ENCODE assay signal across 6 cellular contexts in the genomic region with DNA sequence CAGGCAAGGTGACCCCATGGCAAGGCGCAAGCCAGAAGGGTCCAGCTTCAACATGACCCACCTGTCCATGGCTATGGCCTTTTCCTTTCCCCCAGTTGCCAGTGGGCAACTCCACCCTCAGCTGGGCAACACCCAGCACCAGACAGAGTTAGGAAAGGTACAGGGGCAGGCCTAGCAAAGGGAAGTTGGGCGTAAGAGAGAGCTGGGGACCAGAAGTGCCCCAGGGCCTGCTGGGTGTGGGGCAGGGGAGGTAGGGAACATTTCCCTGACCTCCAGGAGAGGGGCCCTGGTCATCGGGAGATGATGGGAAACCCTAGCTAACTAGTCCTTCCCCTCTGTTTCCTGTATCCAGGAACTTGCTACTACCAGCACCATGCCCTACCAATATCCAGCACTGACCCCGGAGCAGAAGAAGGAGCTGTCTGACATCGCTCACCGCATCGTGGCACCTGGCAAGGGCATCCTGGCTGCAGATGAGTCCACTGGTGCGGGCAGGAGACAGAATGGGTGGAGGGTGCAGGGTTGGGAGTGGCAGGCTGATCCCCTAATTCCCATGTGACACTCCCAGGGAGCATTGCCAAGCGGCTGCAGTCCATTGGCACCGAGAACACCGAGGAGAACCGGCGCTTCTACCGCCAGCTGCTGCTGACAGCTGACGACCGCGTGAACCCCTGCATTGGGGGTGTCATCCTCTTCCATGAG. TPM values are rescaled to one million over a fixed set of nuclear protein-coding genes. Genes with fewer than 3 reads are reported as not detected.
DNase-seq lines count a peak whose midpoint lies in the region; TF ChIP-seq lines count a peak whose summit lies in the region.

No MANE protein-coding gene starts in this region.

- TF ChIP-seq CTCF in ascending aorta (IDR thresholded peaks at IDR 0.05), result no peak

- intact Hi-C loops in ascending aorta (cut with DNase I), result loop anchor here (5.0 to 10.0 kb wide), 3 partner anchors 245 to 588 kb away; a partner anchor contains a TSS

- H3K27ac ChIP-seq in ascending aorta (peak overlapping the region; percentile 97 to 99), muscle layer of duodenum (ENCODE audit: low read length) (peak overlapping the region; percentile 96)

- peak overlapping the region; percentile 74 for H3K4me3 ChIP-seq in GM08714 (ENCODE audit: low read length)
- H3K4me3 ChIP-seq in ascending aorta, result peak overlapping the region; percentile 92
- peak overlapping the region; percentile 96 to 97 for H3K4me3 ChIP-seq in muscle layer of duodenum (ENCODE audit: low read depth in 1 of 2, low read length in 2 of 2)

- no peaks in the 10 kb centered on the region for H3K27me3 ChIP-seq in ascending aorta
- H3K27me3 ChIP-seq in muscle layer of duodenum (ENCODE audit: low read depth, low read length), result no peaks in the 10 kb centered on the region

- H3K9me3 ChIP-seq in ascending aorta (no peaks in the 10 kb centered on the region), muscle layer of duodenum (ENCODE audit: control insufficient read depth in 1 of 2, low read length in 2 of 2) (no peaks in the 10 kb centered on the region)

- DNase-seq in ascending aorta (ENCODE audit: low spot score in 2 of 2) (no peak), NCI-H2081 (lab: John Stamatoyannopoulos, UW) (no peak), NCI-H1105 treated with DMSO at 0.1 percent for 48 hours (lab: John Stamatoyannopoulos, UW) (no peak), NCI-H69 (lab: John Stamatoyannopoulos, UW) (no peak)

- H3K4me1 ChIP-seq in ascending aorta (peaks cover 22 to 51% of the 10 kb centered on the region in 2 donors), muscle layer of duodenum (ENCODE audit: control insufficient read depth in 1 of 2, insufficient read depth in 2 of 2, low read length in 2 of 2) (peaks cover 24 to 53% of the 10 kb centered on the region in 2 donors)

- H3K36me3 ChIP-seq in ascending aorta (peaks cover 48 to 50% of the 10 kb centered on the region in 2 donors), muscle layer of duodenum (ENCODE audit: control insufficient read depth in 1 of 2, insufficient read depth in 2 of 2, low read length in 2 of 2) (peaks cover 41 to 52% of the 10 kb centered on the region in 2 donors)

RNA-seq across cellular contexts. Expression of a gene that starts 1.5 kb away (rescaled TPM):
- 1,202 TPM for total RNA-seq in ascending aorta

RNA-seq across cellular contexts. Expression of a gene that starts 8.8 kb away (rescaled TPM):
- 50.7 TPM for total RNA-seq in ascending aorta

RNA-seq across cellular contexts. Expression of a gene that starts 24.7 kb away (rescaled TPM):
- total RNA-seq in ascending aorta, result 0.75 TPM

RNA-seq across cellular contexts. Expression of a gene that starts 29.0 kb away (rescaled TPM):
- 98.6 TPM for total RNA-seq in ascending aorta

RNA-seq across cellular contexts. Expression of a gene that starts 36.0 kb away (rescaled TPM):
- total RNA-seq in ascending aorta, result not detected
